In genomic region chr21:43622796-43623195, GRCh38 we compare ENCODE assay signal across 20 cellular contexts. TPM values are rescaled to one million over a fixed set of nuclear protein-coding genes. Genes with fewer than 3 reads are reported as not detected.
DNase-seq lines count a peak whose midpoint lies in the region; ATAC-seq, FAIRE-seq and TF ChIP-seq lines count a peak whose summit lies in the region.
"Had no signal": no experiment of that assay in that cellular context is flagged by ENCODE, and none has a peak within 500 bp of the region (broad histone marks: within the 10 kb centered on the region; RNA-seq: fewer than 3 reads in every experiment).

No MANE protein-coding gene starts in this region.

- no peaks in the 10 kb centered on the region for H3K27me3 ChIP-seq in BLaER1 treated with 17β-estradiol and CSF1 and Interleukin-3, amounts not matched to agents 10 nM and 100 nM
- H3K27me3 ChIP-seq in RWPE2 (ENCODE audit: insufficient read depth, poor library complexity, severe bottlenecking) (no peaks in the 10 kb centered on the region), keratinocyte (ENCODE audit: control insufficient read depth, extremely low read depth, insufficient read depth, low read length) (no peaks in the 10 kb centered on the region)

- TF ChIP-seq CTCF in RWPE2 (IDR thresholded peaks at IDR 0.05; ENCODE audit: poor library complexity, severe bottlenecking) = no peak
- TF ChIP-seq CTCF in epithelial cell of esophagus (IDR thresholded peaks at IDR 0.05; ENCODE audit: insufficient read depth, low read depth, low read length, missing control alignments) = no peak
- no peak for TF ChIP-seq CTCF in keratinocyte (optimal IDR thresholded peaks at IDR 0.05 in 1 of 3, IDR thresholded peaks at IDR 0.05 in 1 of 3, conservative IDR thresholded peaks at IDR 0.05 in 1 of 3; ENCODE audit: extremely low read depth in 1 of 3, insufficient read depth in 2 of 3, low read length in 3 of 3)

- H3K27ac ChIP-seq in BLaER1 treated with 17β-estradiol and CSF1 and Interleukin-3, amounts not matched to agents 10 nM and 100 nM = peak overlapping the region in 1 of 11 experiments; percentile 44; a peak in 1 of 22 replicates
- H3K27ac ChIP-seq in RWPE2 (ENCODE audit: poor library complexity, severe bottlenecking) (peak overlapping the region; percentile 48), keratinocyte (ENCODE audit: control insufficient read depth, insufficient read depth, low read length) (peak overlapping the region; percentile 32)
- H3K27ac ChIP-seq: C4-2B, GM23248 had no signal

- peak overlapping the region; percentile 56 for H2AFZ ChIP-seq in keratinocyte (ENCODE audit: control insufficient read depth, low read length)
- H2AFZ ChIP-seq: GM23248 had no signal

- no peaks in the 10 kb centered on the region for H3K9me1 ChIP-seq in keratinocyte (ENCODE audit: control insufficient read depth, extremely low read depth, insufficient read depth, low read length)

- peaks cover 32 to 46% (median 38%) of the 10 kb centered on the region in 11 experiments for H3K9me3 ChIP-seq in BLaER1 treated with 17β-estradiol and CSF1 and Interleukin-3, amounts not matched to agents 10 nM and 100 nM (replicated peaks in 1 of 11)
- H3K9me3 ChIP-seq in RWPE2 (ENCODE audit: severe bottlenecking) (peaks cover 12% of the 10 kb centered on the region), keratinocyte (ENCODE audit: control insufficient read depth, low read depth, low read length) (peaks cover 5% of the 10 kb centered on the region)

- no peak for DNase-seq in RWPE2 (ENCODE audit: low spot score)
- peak; percentile 81 for DNase-seq in epithelial cell of esophagus (ENCODE audit: low read depth)
- no peak for DNase-seq in keratinocyte (ENCODE audit: low read depth, low spot score)
- DNase-seq in DMS153 treated with DMSO at 0.1 percent for 48 hours (lab: John Stamatoyannopoulos, UW; ENCODE audit: unreplicated experiment) = no peak
- DNase-seq: Caco-2; CD4-positive, CD25-positive, alpha-beta regulatory T cell; CD8-positive, alpha-beta T cell; DMS153; DMS79; EL; GDM1; GM23248; H7; HCEC 1CT had no signal

- no peak overlapping the region for H3K4me3 ChIP-seq in BLaER1 treated with 17β-estradiol and CSF1 and Interleukin-3, amounts not matched to agents 10 nM and 100 nM
- H3K4me3 ChIP-seq in RWPE2 (ENCODE audit: severe bottlenecking) (no peak overlapping the region), epithelial cell of esophagus (ENCODE audit: low read length) (no peak overlapping the region), keratinocyte (ENCODE audit: control insufficient read depth in 2 of 3, extremely low read depth in 1 of 3, insufficient read depth in 2 of 3, low read depth in 1 of 3, low read length in 3 of 3) (peak overlapping the region in 1 of 3 experiments; percentile 22)
- H3K4me3 ChIP-seq: GM12878, GM23248 had no signal

- peak; percentile 87 for FAIRE-seq in keratinocyte (lab: Jason Lieb, UNC)
- FAIRE-seq: GM12878, GM18507, H1 had no signal

- ATAC-seq in RWPE2 (ENCODE audit: low read depth) (peak; percentile 61), HG03520 (IDR thresholded peaks at IDR 0.05; ENCODE audit: unreplicated experiment) (no peak)
- ATAC-seq: CD8-positive, alpha-beta T cell; GM12878 had no signal

- H3K36me3 ChIP-seq in BLaER1 treated with 17β-estradiol and CSF1 and Interleukin-3, amounts not matched to agents 10 nM and 100 nM = peaks cover 0 to 19% (median 6%) of the 10 kb centered on the region in 11 experiments; a peak in 11 of 22 replicates
- H3K36me3 ChIP-seq in RWPE2 (ENCODE audit: low read depth) = peaks cover 17% of the 10 kb centered on the region; the same call in 1 of the 2 replicates
- no peaks in the 10 kb centered on the region for H3K36me3 ChIP-seq in keratinocyte (ENCODE audit: control insufficient read depth in 2 of 2, extremely low read depth in 1 of 2, insufficient read depth in 2 of 2, low read length in 2 of 2)

- no peaks in the 10 kb centered on the region for H3K79me2 ChIP-seq in keratinocyte (ENCODE audit: control insufficient read depth, insufficient read depth, low read length)

- H4K20me1 ChIP-seq in BLaER1 treated with 17β-estradiol and CSF1 and Interleukin-3, amounts not matched to agents 10 nM and 100 nM = no peaks in the 10 kb centered on the region
- no peaks in the 10 kb centered on the region for H4K20me1 ChIP-seq in keratinocyte (ENCODE audit: control insufficient read depth, extremely low read depth, insufficient read depth, low read length)

- peak overlapping the region in 6 of 11 experiments; percentile 40 to 65 (median 64); a peak in 7 of 22 replicates for H3K4me2 ChIP-seq in BLaER1 treated with 17β-estradiol and CSF1 and Interleukin-3, amounts not matched to agents 10 nM and 100 nM
- peak overlapping the region; percentile 70 for H3K4me2 ChIP-seq in keratinocyte (ENCODE audit: control insufficient read depth, extremely low read depth, insufficient read depth, low read depth, low read length)

- dilution Hi-C loops in keratinocyte (cut with MboI; ENCODE audit: extremely low pct_ligation_motif_present, low sequenced_read_pairs) = no loop called here

- H3K9ac ChIP-seq in BLaER1 treated with 17β-estradiol and CSF1 and Interleukin-3, amounts not matched to agents 10 nM and 100 nM = no peak overlapping the region
- H3K9ac ChIP-seq in keratinocyte (ENCODE audit: control insufficient read depth, extremely low read depth, insufficient read depth, low read length) = no peak overlapping the region
- H3K9ac ChIP-seq: GM23248 had no signal

- peaks cover 0 to 26% (median 17%) of the 10 kb centered on the region in 10 experiments; a peak in 16 of 20 replicates for H3K4me1 ChIP-seq in BLaER1 treated with 17β-estradiol and CSF1 and Interleukin-3, amounts not matched to agents 10 nM and 100 nM
- H3K4me1 ChIP-seq in RWPE2 (ENCODE audit: insufficient read depth, poor library complexity, severe bottlenecking) (peaks cover 18% of the 10 kb centered on the region), keratinocyte (ENCODE audit: control insufficient read depth, extremely low read depth, insufficient read depth, low read length) (peaks cover 21% of the 10 kb centered on the region)

RNA-seq across cellular contexts. Expression of gene HSF2BP, which starts 36.5 kb away (rescaled TPM):
- 6.1 to 8.7 TPM (median 6.7 TPM) in 3 replicates for polyA plus RNA-seq in keratinocyte
- 2.2 TPM for polyA plus RNA-seq in keratinocyte (2011; ENCODE audit: low read depth)
- polyA plus RNA-seq in keratinocyte (2011; cell fraction: cytosol; rRNA removed) = 9.3 and 11.9 TPM in 2 replicates
- 7.4 and 8.7 TPM in 2 replicates for polyA plus RNA-seq in keratinocyte (2011; cell fraction: nucleus; rRNA removed)
- 2.9 and 4.4 TPM in 2 replicates for polyA plus RNA-seq in keratinocyte (2012; ENCODE audit: low replicate concordance)
- 2.7 to 7.7 TPM (median 7.3 TPM) in 3 replicates for polyA minus RNA-seq in keratinocyte
- 6.7 TPM for polyA minus RNA-seq in keratinocyte (2011; cell fraction: cytosol; rRNA and poly(A)+ RNA removed)
- 7.3 and 16.3 TPM in 2 replicates for polyA minus RNA-seq in keratinocyte (2011; cell fraction: nucleus; rRNA and poly(A)+ RNA removed)

RNA-seq across cellular contexts. Expression of gene RRP1B, which starts 36.6 kb away (rescaled TPM):
- polyA plus RNA-seq in keratinocyte = 13.0 to 24.0 TPM (median 19.8 TPM) in 3 replicates
- polyA plus RNA-seq in keratinocyte (2011; ENCODE audit: low read depth) = 8.2 TPM
- polyA plus RNA-seq in keratinocyte (2011; cell fraction: cytosol; rRNA removed) = 18.2 and 19.6 TPM in 2 replicates
- 26.9 and 27.7 TPM in 2 replicates for polyA plus RNA-seq in keratinocyte (2011; cell fraction: nucleus; rRNA removed)
- 13.0 and 26.6 TPM in 2 replicates for polyA plus RNA-seq in keratinocyte (2012; ENCODE audit: low replicate concordance)
- 20.8 to 28.9 TPM (median 20.9 TPM) in 3 replicates for polyA minus RNA-seq in keratinocyte
- 23.6 TPM for polyA minus RNA-seq in keratinocyte (2011; cell fraction: cytosol; rRNA and poly(A)+ RNA removed)
- polyA minus RNA-seq in keratinocyte (2011; cell fraction: nucleus; rRNA and poly(A)+ RNA removed) = 20.6 and 30.3 TPM in 2 replicates
